ENCODE assay signal across 28 cellular contexts in the genomic region with DNA sequence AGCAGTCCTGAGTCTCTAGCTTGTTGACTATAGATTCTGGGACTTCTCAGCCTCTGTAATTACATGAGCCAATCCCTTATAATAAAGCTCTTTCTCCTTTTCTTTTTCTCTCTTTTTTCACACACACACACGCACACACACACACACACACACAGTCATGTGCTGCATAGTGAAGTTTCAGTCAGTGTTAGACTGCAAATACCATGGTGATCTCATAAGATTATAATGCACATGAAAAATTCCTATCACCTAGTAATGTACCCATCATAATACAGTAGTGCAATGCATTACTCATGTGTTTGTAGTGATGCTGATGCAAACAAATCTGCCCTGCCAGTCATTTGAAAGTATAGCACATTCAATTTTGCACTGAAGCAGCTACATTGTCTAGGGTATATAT.
DNase-seq lines count a peak whose midpoint lies in the region; ATAC-seq and TF ChIP-seq lines count a peak whose summit lies in the region.
"Had no signal": no experiment of that assay in that cellular context is flagged by ENCODE, and none has a peak within 500 bp of the region (broad histone marks: within the 10 kb centered on the region; RNA-seq: fewer than 3 reads in every experiment).

No MANE protein-coding gene starts in this region.

- TF ChIP-seq POLR2A in breast epithelium (IDR thresholded peaks at IDR 0.05) (no peak), lower leg skin (IDR thresholded peaks at IDR 0.05) (no peak)

- H3K27ac ChIP-seq in breast epithelium (no peak overlapping the region), foreskin keratinocyte (no peak overlapping the region), aorta (ENCODE audit: low read depth in 1 of 2, low read length in 2 of 2) (no peak overlapping the region)
- H3K27ac ChIP-seq in CD4-positive, alpha-beta memory T cell (ENCODE audit: low read depth, low read length): no peak overlapping the region
- H3K27ac ChIP-seq: adrenal gland, BLaER1, HL-60, stomach had no signal

- no peaks in the 10 kb centered on the region for H3K27me3 ChIP-seq in breast epithelium
- no peaks in the 10 kb centered on the region for H3K27me3 ChIP-seq in foreskin keratinocyte
- H3K27me3 ChIP-seq in CD4-positive, alpha-beta memory T cell (ENCODE audit: insufficient read depth, low read length): no peaks in the 10 kb centered on the region
- H3K27me3 ChIP-seq in aorta (ENCODE audit: control insufficient read depth in 1 of 2, insufficient read depth in 2 of 2, low read length in 1 of 2): no peaks in the 10 kb centered on the region
- H3K27me3 ChIP-seq: adrenal gland, BLaER1, stomach had no signal

- intact Hi-C loops in MCF 10A (cut with micrococcal nuclease): no loop called here
- intact Hi-C loops in breast epithelium (cut with DNase I; ENCODE audit: low total_unique reads): no loop called here
- intact Hi-C loops in lower leg skin (cut with DNase I; ENCODE audit: low total_unique reads): no loop called here
- intact Hi-C loops in CD4-positive, alpha-beta memory T cell (cut with micrococcal nuclease): no loop called here
- intact Hi-C loops in aorta (cut with DNase I): no loop called here

- H3K36me3 Mint-ChIP-seq in MCF 10A (ENCODE audit: insufficient read depth, unreplicated experiment): no peaks in the 10 kb centered on the region
- H3K36me3 Mint-ChIP-seq in CD4-positive, alpha-beta memory T cell: no peaks in the 10 kb centered on the region
- H3K36me3 Mint-ChIP-seq: memory B cell had no signal

- no peak for TF ChIP-seq CTCF in MCF 10A (IDR thresholded peaks at IDR 0.05; ENCODE audit: unreplicated experiment)
- TF ChIP-seq CTCF in breast epithelium (IDR thresholded peaks at IDR 0.05): no peak
- no peak for TF ChIP-seq CTCF in foreskin keratinocyte (conservative IDR thresholded peaks at IDR 0.05)
- TF ChIP-seq CTCF in lower leg skin (IDR thresholded peaks at IDR 0.05): no peak

- H3K9me3 ChIP-seq in breast epithelium (no peaks in the 10 kb centered on the region), aorta (ENCODE audit: control insufficient read depth, low read length) (no peaks in the 10 kb centered on the region)
- no peaks in the 10 kb centered on the region for H3K9me3 ChIP-seq in CD4-positive, alpha-beta memory T cell (ENCODE audit: control insufficient read depth in 1 of 2, low read length in 2 of 2)
- H3K9me3 ChIP-seq: adrenal gland, BLaER1, stomach had no signal

- CTCF ChIA-PET in MCF 10A (lab: Yijun Ruan, JAX): no interaction called here
- CTCF ChIA-PET in CD4-positive, alpha-beta memory T cell (lab: Charles Lee; ENCODE audit: partially characterized antibody): no interaction called here

- H3K36me3 ChIP-seq in breast epithelium: no peaks in the 10 kb centered on the region
- no peaks in the 10 kb centered on the region for H3K36me3 ChIP-seq in CD4-positive, alpha-beta memory T cell (ENCODE audit: insufficient read depth, low read length)
- no peaks in the 10 kb centered on the region for H3K36me3 ChIP-seq in aorta (ENCODE audit: control insufficient read depth in 1 of 2, insufficient read depth in 2 of 2, low read length in 1 of 2)
- H3K36me3 ChIP-seq: adrenal gland, BLaER1, stomach had no signal

- POLR2A ChIA-PET in MCF 10A (lab: Yijun Ruan, JAX): interaction anchor here (1.0 kb wide), 1 partner anchor 15 kb away, joined by 3 read pairs; no protein-coding TSS in a partner anchor
- POLR2A ChIA-PET in CD4-positive, alpha-beta memory T cell (lab: Charles Lee; ENCODE audit: partially characterized antibody): no interaction called here

- peak; percentile 75 for ATAC-seq in foreskin keratinocyte
- no peak for ATAC-seq in aorta (ENCODE audit: low FRiP score)

- peak; percentile 25 for DNase-seq in MCF 10A (ENCODE audit: unreplicated experiment)
- DNase-seq in breast epithelium (ENCODE audit: low spot score in 2 of 2): no peak
- DNase-seq in SW 1271 (lab: John Stamatoyannopoulos, UW): peak; percentile 29 to 44
- peak; percentile 65 to 86 for DNase-seq in foreskin keratinocyte
- no peak for DNase-seq in lower leg skin (ENCODE audit: low spot score in 2 of 2)
- no peak for DNase-seq in CD4-positive, alpha-beta memory T cell
- no peak for DNase-seq in COLO668 (lab: John Stamatoyannopoulos, UW; ENCODE audit: unreplicated experiment)
- DNase-seq in aorta: no peak
- DNase-seq: 8988T; activated effector memory CD4-positive, alpha-beta T cell treated with anti-CD3 and anti-CD28 coated beads, Interleukin-2, amount 50 U/mL, for 16 hours; adrenal gland; cerebellar nuclear complex; DMS153; effector memory CD4-positive, alpha-beta T cell; KBM-7; NCI-H1048; NCI-H2081; NCI-H446 treated with DMSO at 0.1 percent for 48 hours; nephron progenitor cell; NK-92 treated with Interleukin-12 subunit alpha and Interleukin-12 subunit beta, amount 100 ng/mL, for 24 hours; posterior cingulate gyrus; stimulated activated CD4-positive, alpha-beta T cell treated with anti-CD3 and anti-CD28 coated beads, Interleukin-4, amount 100 ng/mL, for 24 hours; stomach; T-helper 1 cell had no signal

- no peaks in the 10 kb centered on the region for H3K27me3 Mint-ChIP-seq in MCF 10A (ENCODE audit: insufficient read depth, unreplicated experiment)
- H3K27me3 Mint-ChIP-seq in CD4-positive, alpha-beta memory T cell: no peaks in the 10 kb centered on the region
- H3K27me3 Mint-ChIP-seq: memory B cell had no signal

- BruUV-seq in MCF 10A (replicated peaks; lab: Mats Ljungman, UMichigan): no TSS peak

- H3K4me1 Mint-ChIP-seq in MCF 10A (ENCODE audit: insufficient read depth, unreplicated experiment): peaks cover 14% of the 10 kb centered on the region
- H3K4me1 Mint-ChIP-seq in CD4-positive, alpha-beta memory T cell: no peaks in the 10 kb centered on the region
- H3K4me1 Mint-ChIP-seq: memory B cell, nephron progenitor cell had no signal

- no peak overlapping the region for H3K4me3 Mint-ChIP-seq in MCF 10A (ENCODE audit: unreplicated experiment)
- H3K4me3 Mint-ChIP-seq in CD4-positive, alpha-beta memory T cell: no peak overlapping the region
- H3K4me3 Mint-ChIP-seq: memory B cell, nephron progenitor cell had no signal

- 47 to 67% methylated on average over 1 of the region's 1 CpG for WGBS in lower leg skin, 2 donors
- WGBS in aorta, 2 donors: 57 to 58% methylated on average over 1 of the region's 1 CpG

- no peak overlapping the region for H3K27ac Mint-ChIP-seq in MCF 10A (ENCODE audit: low read depth, unreplicated experiment)
- no peak overlapping the region for H3K27ac Mint-ChIP-seq in CD4-positive, alpha-beta memory T cell
- H3K27ac Mint-ChIP-seq: memory B cell, nephron progenitor cell had no signal

- H3K4me1 ChIP-seq in breast epithelium (no peaks in the 10 kb centered on the region), foreskin keratinocyte (no peaks in the 10 kb centered on the region), aorta (ENCODE audit: control insufficient read depth in 1 of 2, insufficient read depth in 2 of 2, low read length in 2 of 2) (no peaks in the 10 kb centered on the region)
- no peaks in the 10 kb centered on the region for H3K4me1 ChIP-seq in CD4-positive, alpha-beta memory T cell (ENCODE audit: insufficient read depth, low read length)
- H3K4me1 ChIP-seq: adrenal gland, BLaER1, stomach had no signal

- H3K9me3 Mint-ChIP-seq in MCF 10A (ENCODE audit: unreplicated experiment): no peaks in the 10 kb centered on the region
- peaks cover 0 to 5% (median 0%) of the 10 kb centered on the region in 8 donors for H3K9me3 Mint-ChIP-seq in CD4-positive, alpha-beta memory T cell
- H3K9me3 Mint-ChIP-seq: memory B cell, nephron progenitor cell had no signal

- H3K4me3 ChIP-seq in breast epithelium (no peak overlapping the region), lower leg skin (ENCODE audit: low read depth, poor library complexity, severe bottlenecking) (no peak overlapping the region), aorta (ENCODE audit: low read length in 2 of 2) (no peak overlapping the region)
- H3K4me3 ChIP-seq in CD4-positive, alpha-beta memory T cell (ENCODE audit: low read length in 2 of 2): no peak overlapping the region
- H3K4me3 ChIP-seq: adrenal gland, BLaER1, smooth muscle cell, stomach had no signal

Comparison
In these comparisons a context has a peak if more than half of its experiments do, and no peak if none do; other contexts are left out.
1. DNase-seq: peak in MCF 10A (single experiment), SW 1271 (2 of 2) and foreskin keratinocyte (2 of 2); none in breast epithelium (0 of 2), lower leg skin (0 of 2), CD4-positive, alpha-beta memory T cell (0 of 5), COLO668 (single experiment) and aorta (0 of 2).